ENCODE assay signal across 12 cellular contexts in the genomic region with DNA sequence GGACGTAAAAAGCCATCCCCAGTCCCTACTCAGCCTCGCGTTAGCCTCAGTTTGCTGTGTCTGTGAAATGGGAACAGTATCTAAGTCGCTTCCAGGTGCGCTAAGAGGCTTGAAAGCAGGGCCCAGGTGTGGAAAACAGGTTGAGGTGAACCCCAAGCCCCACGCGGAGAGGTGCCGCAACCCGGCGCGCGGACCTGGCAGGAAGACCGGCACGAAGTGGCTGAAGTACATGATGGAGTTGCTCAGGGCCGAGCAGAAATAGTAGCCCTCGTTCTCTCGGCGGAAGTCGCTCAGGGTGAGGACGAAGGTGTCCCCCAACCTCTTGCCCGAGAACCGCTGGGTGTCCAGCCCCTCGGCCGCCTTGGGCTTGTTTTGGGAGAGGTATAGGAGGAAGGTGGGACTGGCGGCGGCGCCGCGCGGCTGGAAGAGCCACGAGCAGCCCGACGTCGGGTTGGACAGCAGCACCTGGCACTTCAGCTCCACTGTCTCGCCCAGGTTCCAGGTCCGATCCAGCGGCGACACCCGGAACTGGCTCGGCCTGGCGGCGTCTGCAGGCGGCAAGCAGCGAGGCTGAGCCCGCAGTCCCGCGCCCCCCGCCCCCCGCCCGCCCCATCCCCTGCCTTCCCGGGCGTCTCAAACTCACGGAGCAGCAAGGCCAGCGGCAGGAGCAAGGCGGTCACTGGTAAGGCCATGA. TPM values are rescaled to one million over a fixed set of nuclear protein-coding genes. Genes with fewer than 3 reads are reported as not detected.
DNase-seq lines count a peak whose midpoint lies in the region; ATAC-seq and TF ChIP-seq lines count a peak whose summit lies in the region.
"Had no signal": no experiment of that assay in that cellular context is flagged by ENCODE, and none has a peak within 500 bp of the region (broad histone marks: within the 10 kb centered on the region; RNA-seq: fewer than 3 reads in every experiment).

No MANE protein-coding gene starts in this region.

- no peak overlapping the region for H2AFZ ChIP-seq in PC-9

- H3K27ac ChIP-seq in gastroesophageal sphincter = peak overlapping the region in 1 of 4 donors; percentile 8
- H3K27ac ChIP-seq in PC-9 = no peak overlapping the region
- no peak overlapping the region for H3K27ac ChIP-seq in RWPE1
- H3K27ac ChIP-seq: 22Rv1, testis had no signal

- H4K20me1 ChIP-seq in PC-9 (ENCODE audit: insufficient read depth) = no peaks in the 10 kb centered on the region

- WGBS in gastroesophageal sphincter (ENCODE audit: low coverage in 1 of 2), 2 donors = 7 to 30% methylated on average over 2 to 7 of the region's 55 CpGs

- H3K4me1 Mint-ChIP-seq in T-helper 17 cell = peaks cover 20% of the 10 kb centered on the region

- no peak for TF ChIP-seq POLR2A in gastroesophageal sphincter (IDR thresholded peaks at IDR 0.05)

- H3K4me2 ChIP-seq in skeletal muscle satellite cell (ENCODE audit: low read length) = peak overlapping the region; percentile 24
- no peak overlapping the region for H3K4me2 ChIP-seq in PC-9

- TF ChIP-seq CTCF in gastroesophageal sphincter (IDR thresholded peaks at IDR 0.05) = no peak
- no peak for TF ChIP-seq CTCF in PC-9 (conservative IDR thresholded peaks at IDR 0.05)
- TF ChIP-seq CTCF in RWPE1 (conservative IDR thresholded peaks at IDR 0.05; ENCODE audit: low read depth) = no peak

- H3K36me3 Mint-ChIP-seq in T-helper 17 cell (ENCODE audit: low read depth) = peaks cover 5% of the 10 kb centered on the region

- CTCF ChIA-PET in PC-9 (lab: Charles Lee) = no interaction called here
- CTCF ChIA-PET in RWPE1 (lab: Yijun Ruan, JAX) = interaction anchor here (0.7 kb wide), 1 partner anchor 115 kb away, joined by 4 read pairs; no protein-coding TSS in a partner anchor

- no peak for TF ChIP-seq EP300 in gastroesophageal sphincter (IDR thresholded peaks at IDR 0.05)

- H3K4me3 ChIP-seq in gastroesophageal sphincter (peak overlapping the region in 1 of 2 donors; percentile 39), skeletal muscle satellite cell (ENCODE audit: low read length) (no peak overlapping the region), PC-9 (no peak overlapping the region)

- H3F3A ChIP-seq in PC-9 (ENCODE audit: insufficient read depth, low read depth) = no peaks in the 10 kb centered on the region

- no TSS peak for BruUV-seq in PC-9 (replicated peaks; lab: Mats Ljungman, UMichigan)

- H3K36me3 ChIP-seq in gastroesophageal sphincter (no peaks in the 10 kb centered on the region), skeletal muscle satellite cell (ENCODE audit: insufficient read depth, low read length) (no peaks in the 10 kb centered on the region), PC-9 (ENCODE audit: low read depth) (no peaks in the 10 kb centered on the region)

- POLR2A ChIA-PET in PC-9 (lab: Charles Lee; ENCODE audit: unreplicated experiment) = no interaction called here
- POLR2A ChIA-PET in RWPE1 (lab: Yijun Ruan, JAX; ENCODE audit: low non-redundant PET) = no interaction called here

- intact Hi-C loops in PC-9 (cut with micrococcal nuclease; ENCODE audit: unreplicated experiment) = no loop called here

- H3K4me3 Mint-ChIP-seq in T-helper 17 cell = peak overlapping the region; percentile 87

- peaks cover 73% of the 10 kb centered on the region for H3K27me3 ChIP-seq in gastroesophageal sphincter
- peaks cover 89% of the 10 kb centered on the region for H3K27me3 ChIP-seq in skeletal muscle satellite cell (ENCODE audit: control insufficient read depth, insufficient read depth, low read length)
- no peaks in the 10 kb centered on the region for H3K27me3 ChIP-seq in PC-9 (ENCODE audit: insufficient read depth, low read depth)
- H3K27me3 ChIP-seq: testis had no signal

- no peak overlapping the region for H3K9ac ChIP-seq in skeletal muscle satellite cell (ENCODE audit: low read depth, low read length)

- H3K9me2 ChIP-seq in PC-9 (ENCODE audit: insufficient read depth) = no peaks in the 10 kb centered on the region

- peaks cover 50% of the 10 kb centered on the region for H3K27me3 Mint-ChIP-seq in T-helper 17 cell

- peak; percentile 49 for DNase-seq in DMS 273 (lab: John Stamatoyannopoulos, UW; ENCODE audit: unreplicated experiment)
- no peak for DNase-seq in DMS 273 treated with DMSO at 0.1 percent for 48 hours (lab: John Stamatoyannopoulos, UW)
- no peak for DNase-seq in T-helper 17 cell
- DNase-seq in PC-9 = no peak
- DNase-seq in OCI-M2 (lab: John Stamatoyannopoulos, UW; ENCODE audit: unreplicated experiment) = no peak
- DNase-seq in RWPE1 (ENCODE audit: low spot score) = no peak
- DNase-seq: erythroblast, NCI-H2171, testis had no signal

- no peak overlapping the region for H3K27ac Mint-ChIP-seq in T-helper 17 cell

- ATAC-seq in T-helper 17 cell (no peak), gastroesophageal sphincter (peak; percentile 21)

- peaks cover 0 to 39% (median 22%) of the 10 kb centered on the region in 3 donors for H3K4me1 ChIP-seq in gastroesophageal sphincter
- H3K4me1 ChIP-seq in skeletal muscle satellite cell (ENCODE audit: control insufficient read depth, insufficient read depth, low read length) = peaks cover 5% of the 10 kb centered on the region
- no peaks in the 10 kb centered on the region for H3K4me1 ChIP-seq in PC-9 (replicated peaks; ENCODE audit: insufficient read depth)

- no peaks in the 10 kb centered on the region for H3K79me2 ChIP-seq in PC-9 (ENCODE audit: low read depth)

- H3K9me3 ChIP-seq in T-helper 17 cell (ENCODE audit: control insufficient read depth, low read length, poor library complexity, severe bottlenecking) (no peaks in the 10 kb centered on the region), gastroesophageal sphincter (peaks cover 0 to 5% (median 0%) of the 10 kb centered on the region in 3 donors), skeletal muscle satellite cell (replicated peaks; ENCODE audit: low read length) (no peaks in the 10 kb centered on the region), PC-9 (ENCODE audit: insufficient read depth, low read depth) (no peaks in the 10 kb centered on the region)
- H3K9me3 ChIP-seq: testis had no signal

RNA-seq across cellular contexts. Expression of a gene that starts 0.4 kb away (rescaled TPM):
- under 1 TPM in 1 of 2 donors, not detected in 1; 0.70 TPM for total RNA-seq in T-helper 17 cell
- total RNA-seq in gastroesophageal sphincter = 1 to 10 TPM in 2 of 4 donors, under 1 TPM in 1, not detected in 1; 0.42 to 3.9 (median 1.8) TPM
- not detected in 2 replicates for total RNA-seq in skeletal muscle satellite cell (2012; rRNA removed)
- 0.28 and 0.45 TPM in 2 replicates for total RNA-seq in PC-9 (2021)
